In the genomic region with DNA sequence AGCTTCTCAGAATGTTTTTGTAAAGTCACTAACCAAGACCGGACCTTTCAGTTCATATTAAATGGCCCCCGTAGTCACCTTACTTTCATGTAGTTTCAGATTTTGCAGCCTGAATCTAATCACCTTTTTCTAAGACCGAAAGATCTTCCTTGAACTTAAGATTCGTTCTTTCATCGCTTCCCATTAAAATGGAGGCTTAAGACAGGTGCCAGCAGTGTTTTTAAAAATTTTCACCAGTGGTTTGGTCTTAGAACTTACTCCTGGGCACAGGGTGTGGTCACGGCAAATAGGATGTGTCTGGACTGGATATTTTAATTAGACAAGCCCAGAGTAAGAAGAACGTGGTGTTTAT, we compare ENCODE assay signal across 8 cellular contexts. TPM values are rescaled to one million over a fixed set of nuclear protein-coding genes. Genes with fewer than 3 reads are reported as not detected.
DNase-seq lines count a peak whose midpoint lies in the region; ATAC-seq, FAIRE-seq and TF ChIP-seq lines count a peak whose summit lies in the region.

No MANE protein-coding gene starts in this region.

- FAIRE-seq in GM12891 (lab: Jason Lieb, UNC) = no peak

- no peak for TF ChIP-seq EP300 in sigmoid colon (IDR thresholded peaks at IDR 0.05)

- H3K4me1 ChIP-seq in heart right ventricle = peaks cover 16 to 50% (median 42%) of the 10 kb centered on the region in 9 donors
- peaks cover 0 to 45% (median 40%) of the 10 kb centered on the region in 4 donors for H3K4me1 ChIP-seq in sigmoid colon

- intact Hi-C loops in activated CD4-positive, alpha-beta memory T cell treated with anti-CD3 and anti-CD28 coated beads for 36 hours (cut with micrococcal nuclease) = loop anchor here (1.0 to 10.0 kb wide), 7 partner anchors 47 to 580 kb away; partner anchors contain the start of genes KCTD20, MTCH1, PIM1 and PXT1
- intact Hi-C loops in heart right ventricle (cut with DNase I) = loop anchor here in 9 of 10 donors (1.0 to 10.0 kb wide), 9 partner anchors 47 to 172 kb away; partner anchors contain the start of genes STK38 (in 8 of the 9), KCTD20 (in 5 of the 9) and PXT1 (in 5 of the 9)
- intact Hi-C loops in sigmoid colon (cut with DNase I) = loop anchor here (1.0 to 5.0 kb wide), 3 partner anchors 47 to 862 kb away; partner anchors contain the start of genes KCTD20, PXT1 and STK38

- H3K36me3 Mint-ChIP-seq in activated CD4-positive, alpha-beta memory T cell treated with anti-CD3 and anti-CD28 coated beads for 36 hours = peaks cover 58% of the 10 kb centered on the region

- peak overlapping the region; percentile 96 for H3K4me3 Mint-ChIP-seq in activated CD4-positive, alpha-beta memory T cell treated with anti-CD3 and anti-CD28 coated beads for 36 hours

- no peaks in the 10 kb centered on the region for H3K27me3 ChIP-seq in heart right ventricle
- H3K27me3 ChIP-seq in sigmoid colon = no peaks in the 10 kb centered on the region

- no peaks in the 10 kb centered on the region for H3K9me3 Mint-ChIP-seq in activated CD4-positive, alpha-beta memory T cell treated with anti-CD3 and anti-CD28 coated beads for 36 hours

- no peak for TF ChIP-seq POLR2A in sigmoid colon (IDR thresholded peaks at IDR 0.05)
- no peak for TF ChIP-seq POLR2A in GM12891 (IDR thresholded peaks at IDR 0.05; ENCODE audit: low read depth, low read length)

- H3K27me3 Mint-ChIP-seq in activated CD4-positive, alpha-beta memory T cell treated with anti-CD3 and anti-CD28 coated beads for 36 hours = peaks cover 2% of the 10 kb centered on the region

- H3K9me3 ChIP-seq in heart right ventricle (no peaks in the 10 kb centered on the region), sigmoid colon (no peaks in the 10 kb centered on the region)

- H3K36me3 ChIP-seq in heart right ventricle (peaks cover 0 to 34% (median 28%) of the 10 kb centered on the region in 9 donors), sigmoid colon (peaks cover 7 to 33% (median 31%) of the 10 kb centered on the region in 4 donors)

- no peak for TF ChIP-seq CTCF in heart right ventricle (IDR thresholded peaks at IDR 0.05)
- no peak for TF ChIP-seq CTCF in sigmoid colon (IDR thresholded peaks at IDR 0.05)

- POLR2A ChIA-PET in activated CD4-positive, alpha-beta memory T cell treated with anti-CD3 and anti-CD28 coated beads for 36 hours (lab: Charles Lee) = interaction anchor here (0.6 to 8.1 kb wide), 6 partner anchors 8 to 844 kb away, joined by 3 to 73 read pairs (median 6); no protein-coding TSS in a partner anchor

- H3K4me1 Mint-ChIP-seq in activated CD4-positive, alpha-beta memory T cell treated with anti-CD3 and anti-CD28 coated beads for 36 hours (ENCODE audit: low read depth) = peaks cover 31% of the 10 kb centered on the region

- H3K27ac ChIP-seq in heart right ventricle (peak overlapping the region; percentile 89 to 99 (median 98)), sigmoid colon (peak overlapping the region; percentile 92 to 98 (median 96))

- CTCF ChIA-PET in activated CD4-positive, alpha-beta memory T cell treated with anti-CD3 and anti-CD28 coated beads for 36 hours (lab: Charles Lee) = interaction anchor here (1.4 kb wide), 1 partner anchor 188 kb away, joined by 3 read pairs; no protein-coding TSS in a partner anchor

- 0 to 1% methylated on average over 7 of the region's 7 CpGs for WGBS in heart right ventricle, 2 donors
- WGBS in sigmoid colon, 2 donors = 0 to 1% methylated on average over 7 of the region's 7 CpGs

- ATAC-seq in heart right ventricle (peak in 3 of 8 donors; percentile 16 to 24 (median 23)), HG02852 (IDR thresholded peaks at IDR 0.05; ENCODE audit: unreplicated experiment) (no peak)

- H3K27ac Mint-ChIP-seq in activated CD4-positive, alpha-beta memory T cell treated with anti-CD3 and anti-CD28 coated beads for 36 hours = peak overlapping the region; percentile 99

- H3K4me3 ChIP-seq in heart right ventricle (peak overlapping the region; percentile 48 to 89 (median 73)), sigmoid colon (peak overlapping the region; percentile 71 to 85 (median 81))

- DNase-seq in NCI-H748 (lab: John Stamatoyannopoulos, UW; ENCODE audit: unreplicated experiment) = peak; percentile 60
- no peak for DNase-seq in NCI-H748 treated with DMSO at 0.1 percent for 48 hours (lab: John Stamatoyannopoulos, UW)
- peak; percentile 7 for DNase-seq in activated CD4-positive, alpha-beta memory T cell treated with anti-CD3 and anti-CD28 coated beads for 36 hours
- DNase-seq in heart right ventricle = no peak
- DNase-seq in sigmoid colon = peak; percentile 29
- DNase-seq in GM12891 (ENCODE audit: insufficient read length, low spot score) = no peak
- no peak for DNase-seq in stimulated activated CD4-positive, alpha-beta T cell treated with anti-CD3 and anti-CD28 coated beads, Interleukin-12 subunit alpha, Interleukin-12 subunit beta, amount 100 ng/mL, for 4 hours

TF ChIP-seq in GM12891, 5 proteins besides CTCF, POLR2A, EP300 and RAD21:
- no peak for TF ChIP-seq SPI1 (IDR thresholded peaks at IDR 0.05; ENCODE audit: low read depth, low read length)
- no peak for TF ChIP-seq TAF1 (IDR thresholded peaks at IDR 0.05; ENCODE audit: low read depth, low read length)
- TF ChIP-seq PAX5 (IDR thresholded peaks at IDR 0.05; ENCODE audit: insufficient read depth, low read length, severe bottlenecking) = no peak
- TF ChIP-seq POLR2AphosphoS5 (IDR thresholded peaks at IDR 0.05; ENCODE audit: low read depth, low read length) = no peak
- TF ChIP-seq POU2F2 (IDR thresholded peaks at IDR 0.05; ENCODE audit: low read depth, low read length) = no peak
TF ChIP-seq in GM12891: peak in this region for 0.

RNA-seq across cellular contexts. Expression of gene SRSF3, which starts 0.6 kb away (rescaled TPM):
- total RNA-seq in activated CD4-positive, alpha-beta memory T cell treated with anti-CD3 and anti-CD28 coated beads for 36 hours = 100 to 1,000 TPM; 390 to 392 TPM
- total RNA-seq in heart right ventricle (100 to 1,000 TPM; 105 to 196 (median 131) TPM), sigmoid colon (100 to 1,000 TPM; 101 to 168 (median 122) TPM)
- polyA plus RNA-seq in heart right ventricle (100 to 1,000 TPM; 122 to 175 TPM), sigmoid colon (100 to 1,000 TPM; 144 to 292 (median 165) TPM)
- 352 TPM for polyA plus RNA-seq in GM12891 (2012; ENCODE audit: low read depth, missing spikeins)

RNA-seq across cellular contexts. Expression of gene STK38, which starts 47.5 kb away (rescaled TPM):
- 10 to 100 TPM; 25.8 to 27.5 TPM for total RNA-seq in activated CD4-positive, alpha-beta memory T cell treated with anti-CD3 and anti-CD28 coated beads for 36 hours
- total RNA-seq in heart right ventricle (10 to 100 TPM; 13.2 to 23.8 (median 21.5) TPM), sigmoid colon (10 to 100 TPM; 25.8 to 46.3 (median 33.1) TPM)
- polyA plus RNA-seq in heart right ventricle (10 to 100 TPM; 12.9 to 22.1 TPM), sigmoid colon (10 to 100 TPM; 33.6 to 47.8 (median 42.1) TPM)
- 8.4 TPM for polyA plus RNA-seq in GM12891 (2012; ENCODE audit: low read depth, missing spikeins)

Comparison
In these comparisons a context has a peak if more than half of its experiments do, and no peak if none do; other contexts are left out.
1. DNase-seq: peak in NCI-H748 (single experiment), activated CD4-positive, alpha-beta memory T cell treated with anti-CD3 and anti-CD28 coated beads for 36 hours (single experiment) and sigmoid colon (single experiment); none in NCI-H748 treated with DMSO at 0.1 percent for 48 hours (single experiment), heart right ventricle (0 of 2), GM12891 (single experiment) and stimulated activated CD4-positive, alpha-beta T cell treated with anti-CD3 and anti-CD28 coated beads, Interleukin-12 subunit alpha, Interleukin-12 subunit beta, amount 100 ng/mL, for 4 hours (single experiment).